ENCODE assay signal across 1 cellular context in the genomic region with DNA sequence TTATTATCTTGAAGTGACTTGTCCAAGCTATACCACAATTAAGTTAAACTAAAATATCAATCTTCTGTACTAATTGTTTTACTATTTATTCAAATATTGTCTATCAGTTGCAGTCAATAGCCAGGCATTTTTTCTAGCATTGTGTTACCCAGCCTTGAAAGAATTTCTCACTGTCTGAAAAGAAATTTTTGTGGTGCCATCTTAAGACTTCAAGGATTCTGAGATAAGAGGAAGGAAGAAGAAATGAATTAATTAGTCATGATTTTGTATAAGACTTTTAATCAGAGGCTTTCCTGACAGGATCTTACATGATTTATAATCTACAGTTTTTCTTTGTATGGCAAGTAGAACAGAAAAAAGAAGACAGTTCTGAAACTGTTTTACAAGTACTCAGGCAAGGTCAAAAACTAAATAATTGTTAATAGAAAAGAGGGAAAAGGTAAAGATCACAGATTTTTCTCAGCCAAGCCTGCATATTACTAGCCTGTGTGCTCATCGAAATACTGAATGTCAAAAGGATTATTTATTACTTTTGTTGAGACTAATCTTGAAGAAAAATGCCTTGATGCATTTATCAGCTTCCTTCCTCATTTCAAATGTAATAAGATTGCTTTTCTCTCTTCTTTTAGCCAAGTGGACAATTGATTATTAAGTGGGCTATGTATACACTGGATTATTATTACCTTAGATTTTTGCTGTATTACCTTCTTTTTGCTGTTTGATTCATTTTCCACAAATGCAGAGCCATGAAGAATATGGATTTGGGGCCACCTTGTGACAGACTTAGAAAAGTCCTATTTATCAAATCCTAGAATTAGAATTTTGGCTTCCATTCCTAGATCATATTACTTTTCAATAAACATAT.
A peak's percentile ranks its signal among the peaks of the same experiment; 100 is the strongest.
TF ChIP-seq lines count a peak whose summit lies in the region.

No MANE protein-coding gene starts in this region.

TF ChIP-seq in K562, 482 proteins besides CTCF, POLR2A, EP300 and RAD21:
- TF ChIP-seq, protein P1, sequence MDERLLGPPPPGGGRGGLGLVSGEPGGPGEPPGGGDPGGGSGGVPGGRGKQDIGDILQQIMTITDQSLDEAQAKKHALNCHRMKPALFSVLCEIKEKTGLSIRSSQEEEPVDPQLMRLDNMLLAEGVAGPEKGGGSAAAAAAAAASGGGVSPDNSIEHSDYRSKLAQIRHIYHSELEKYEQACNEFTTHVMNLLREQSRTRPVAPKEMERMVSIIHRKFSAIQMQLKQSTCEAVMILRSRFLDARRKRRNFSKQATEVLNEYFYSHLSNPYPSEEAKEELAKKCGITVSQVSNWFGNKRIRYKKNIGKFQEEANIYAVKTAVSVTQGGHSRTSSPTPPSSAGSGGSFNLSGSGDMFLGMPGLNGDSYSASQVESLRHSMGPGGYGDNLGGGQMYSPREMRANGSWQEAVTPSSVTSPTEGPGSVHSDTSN (CRISPR knock-in tag; IDR thresholded peaks at IDR 0.05; ENCODE audit: low read depth) = no peak
- TF ChIP-seq, protein P1 (tag; conservative IDR thresholded peaks at IDR 0.05; ENCODE audit: low read depth) = peak; percentile 72
- peak; percentile 20; the same call in 1 of the 2 replicates for TF ChIP-seq ARID3A (IDR thresholded peaks at IDR 0.05; ENCODE audit: borderline replicate concordance, low read depth, low read length)
- TF ChIP-seq, protein P2, sequence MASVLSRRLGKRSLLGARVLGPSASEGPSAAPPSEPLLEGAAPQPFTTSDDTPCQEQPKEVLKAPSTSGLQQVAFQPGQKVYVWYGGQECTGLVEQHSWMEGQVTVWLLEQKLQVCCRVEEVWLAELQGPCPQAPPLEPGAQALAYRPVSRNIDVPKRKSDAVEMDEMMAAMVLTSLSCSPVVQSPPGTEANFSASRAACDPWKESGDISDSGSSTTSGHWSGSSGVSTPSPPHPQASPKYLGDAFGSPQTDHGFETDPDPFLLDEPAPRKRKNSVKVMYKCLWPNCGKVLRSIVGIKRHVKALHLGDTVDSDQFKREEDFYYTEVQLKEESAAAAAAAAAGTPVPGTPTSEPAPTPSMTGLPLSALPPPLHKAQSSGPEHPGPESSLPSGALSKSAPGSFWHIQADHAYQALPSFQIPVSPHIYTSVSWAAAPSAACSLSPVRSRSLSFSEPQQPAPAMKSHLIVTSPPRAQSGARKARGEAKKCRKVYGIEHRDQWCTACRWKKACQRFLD (CRISPR knock-in tag; IDR thresholded peaks at IDR 0.05) = no peak
- peak; percentile 32; the same call in 1 of the 2 replicates for TF ChIP-seq ARID1B (IDR thresholded peaks at IDR 0.05)
- peak; percentile 88 for TF ChIP-seq MEIS2 (IDR thresholded peaks at IDR 0.05; ENCODE audit: partially characterized antibody)
- TF ChIP-seq U2AF2 (optimal IDR thresholded peaks at IDR 0.05; ENCODE audit: low read depth, low read length) = no peak
- TF ChIP-seq, protein P3, sequence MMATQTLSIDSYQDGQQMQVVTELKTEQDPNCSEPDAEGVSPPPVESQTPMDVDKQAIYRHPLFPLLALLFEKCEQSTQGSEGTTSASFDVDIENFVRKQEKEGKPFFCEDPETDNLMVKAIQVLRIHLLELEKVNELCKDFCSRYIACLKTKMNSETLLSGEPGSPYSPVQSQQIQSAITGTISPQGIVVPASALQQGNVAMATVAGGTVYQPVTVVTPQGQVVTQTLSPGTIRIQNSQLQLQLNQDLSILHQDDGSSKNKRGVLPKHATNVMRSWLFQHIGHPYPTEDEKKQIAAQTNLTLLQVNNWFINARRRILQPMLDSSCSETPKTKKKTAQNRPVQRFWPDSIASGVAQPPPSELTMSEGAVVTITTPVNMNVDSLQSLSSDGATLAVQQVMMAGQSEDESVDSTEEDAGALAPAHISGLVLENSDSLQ (IDR thresholded peaks at IDR 0.05) = peak; percentile 85
- 0 out of 2 replicates have a peak, but pooled peaks have one; percentile 30 for TF ChIP-seq SMC3 (conservative IDR thresholded peaks at IDR 0.05; ENCODE audit: insufficient read depth, low read depth, low read length)
TF ChIP-seq in K562: peak in this region for 6.
